ENCODE assay signal across 15 cellular contexts in the genomic region with DNA sequence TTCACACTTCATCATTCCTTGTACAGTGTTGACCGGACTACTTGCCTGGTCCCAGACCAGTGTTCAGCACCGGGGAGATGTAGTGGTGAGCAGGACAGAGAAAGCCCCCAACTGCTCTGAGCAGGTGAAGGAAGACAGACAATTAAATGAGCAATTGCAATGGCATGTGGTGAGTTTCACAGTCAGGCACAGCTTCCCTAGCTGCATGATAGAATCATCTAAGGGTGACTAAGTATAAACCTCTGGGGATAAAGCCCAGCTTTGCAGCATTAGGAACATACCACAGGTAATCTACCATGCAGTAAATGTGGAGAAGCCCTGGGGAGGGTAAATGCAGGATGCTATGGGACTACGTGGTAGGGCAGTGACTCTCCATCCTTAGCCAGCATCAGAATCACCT. TPM values are rescaled to one million over a fixed set of nuclear protein-coding genes. Genes with fewer than 3 reads are reported as not detected.
DNase-seq lines count a peak whose midpoint lies in the region; TF ChIP-seq lines count a peak whose summit lies in the region.
"Had no signal": no experiment of that assay in that cellular context is flagged by ENCODE, and none has a peak within 500 bp of the region (broad histone marks: within the 10 kb centered on the region; RNA-seq: fewer than 3 reads in every experiment).

No MANE protein-coding gene starts in this region.

- no peak overlapping the region for H3K27ac ChIP-seq in brain microvascular endothelial cell
- H3K27ac ChIP-seq: BLaER1 treated with 17β-estradiol and CSF1 and Interleukin-3, amounts not matched to agents 10 nM and 100 nM; colonic mucosa had no signal

- no peak overlapping the region for H3K4me3 ChIP-seq in brain microvascular endothelial cell (ENCODE audit: low read depth, low read length)
- H3K4me3 ChIP-seq: BLaER1 treated with 17β-estradiol and CSF1 and Interleukin-3, amounts not matched to agents 10 nM and 100 nM; colonic mucosa had no signal

- in situ Hi-C loops in Caki2 (cut with HindIII; ENCODE audit: low pct_unique_long_range_greater_than_20kb, low sequenced_read_pairs), result no loop called here
- in situ Hi-C loops in brain microvascular endothelial cell (cut with HindIII; ENCODE audit: low pct_ligation_motif_present, low sequenced_read_pairs), result no loop called here

- no peak for TF ChIP-seq CTCF in brain microvascular endothelial cell (IDR thresholded peaks at IDR 0.05; ENCODE audit: low read depth, low read length, missing control alignments)

- no peaks in the 10 kb centered on the region for H3K27me3 ChIP-seq in brain microvascular endothelial cell (replicated peaks)
- H3K27me3 ChIP-seq: BLaER1 treated with 17β-estradiol and CSF1 and Interleukin-3, amounts not matched to agents 10 nM and 100 nM; colonic mucosa had no signal

- H3K36me3 ChIP-seq in brain microvascular endothelial cell (replicated peaks), result no peaks in the 10 kb centered on the region
- H3K36me3 ChIP-seq: colonic mucosa had no signal

- DNase-seq in Caki2 (ENCODE audit: low read depth) (peak; percentile 61), LHCN-M2 (ENCODE audit: low read depth) (peak; percentile 79), brain microvascular endothelial cell (peak; percentile 56), myocyte (ENCODE audit: low read depth) (peak; percentile 35), GOT3 (lab: John Stamatoyannopoulos, UW) (no peak), activated T-cell treated with anti-CD3 and anti-CD28 coated beads for 4 hours (no peak), OCI-M1 (lab: John Stamatoyannopoulos, UW) (no peak), cerebellar nuclear complex (lab: John Stamatoyannopoulos, UW) (no peak)
- DNase-seq: activated CD8-positive, alpha-beta T cell treated with anti-CD3 and anti-CD28 coated beads for 36 hours; colonic mucosa; DMS79 treated with DMSO at 0.1 percent for 48 hours; NCI-H1436; posterior cingulate gyrus; RPMI8226 had no signal

RNA-seq across cellular contexts. Expression of a gene that starts 47.8 kb away (rescaled TPM):
- total RNA-seq in Caki2 (2014; rRNA removed; shearing (Covaris generic); ENCODE audit: low replicate concordance), result 18.6 and 43.8 TPM in 2 replicates
- total RNA-seq in LHCN-M2 (2014; rRNA removed), result 37.7 and 40.3 TPM in 2 replicates
- 20.4 TPM for polyA plus RNA-seq in LHCN-M2 (2012)
- total RNA-seq in myocyte, result 34.9 and 35.0 TPM in 2 replicates
- polyA plus RNA-seq in myocyte (2012), result 17.7 TPM

Comparison
In these comparisons a context has a peak if more than half of its experiments do, and no peak if none do; other contexts are left out.
1. DNase-seq: peak in Caki2 (single experiment), LHCN-M2 (single experiment), brain microvascular endothelial cell (single experiment) and myocyte (single experiment); none in GOT3 (single experiment), activated T-cell treated with anti-CD3 and anti-CD28 coated beads for 4 hours (single experiment), OCI-M1 (single experiment) and cerebellar nuclear complex (0 of 2).